18 cellular contexts compared by ENCODE assay signal in genomic region chr1:31445951-31446350, GRCh38.
"Had no signal": no experiment of that assay in that cellular context is flagged by ENCODE, and none has a peak within 500 bp of the region (broad histone marks: within the 10 kb centered on the region; RNA-seq: fewer than 3 reads in every experiment).

No MANE protein-coding gene starts in this region.

- DNase-seq: activated CD4-positive, alpha-beta T cell treated with anti-CD3 and anti-CD28 coated beads, Interleukin-2, amount 10 ng/mL, durations not matched to agents 7 days and 5 days; activated CD4-positive, CD25-positive, alpha-beta regulatory T cell; activated gamma-delta T cell treated with Interleukin-2 at 50 U/mL for 16 hours; amygdala; body of pancreas; central memory CD4-positive, alpha-beta T cell; cortex of kidney; effector CD8-positive, alpha-beta T cell; head of caudate nucleus; left cardiac atrium; lower lobe of right lung; stimulated activated CD4-positive, alpha-beta T cell treated with anti-CD3 and anti-CD28 coated beads, Interleukin-4, amount 100 ng/mL, for 4 hours; stimulated activated CD8-positive, alpha-beta memory T cell treated with anti-CD3 and anti-CD28 coated beads, Interleukin-4, amount 100 ng/mL, for 48 hours; stimulated activated naive CD4-positive, alpha-beta T cell treated with Interleukin-2 at 50 U/mL for 16 hours; substantia nigra; transverse colon had no signal

- ATAC-seq: body of pancreas, left cardiac atrium had no signal

- H3K9me3 ChIP-seq: body of pancreas, lower lobe of right lung had no signal

- H3K27me3 ChIP-seq: body of pancreas, right atrium auricular region, transverse colon had no signal

- H3K4me3 ChIP-seq: body of pancreas, lower lobe of right lung, right atrium auricular region, skin epidermis, transverse colon had no signal

- H3K27ac ChIP-seq: lower lobe of right lung, right atrium auricular region, skin epidermis had no signal

- H3K4me1 ChIP-seq: lower lobe of right lung, right atrium auricular region had no signal

- H3K36me3 ChIP-seq: lower lobe of right lung, right atrium auricular region, transverse colon had no signal
